In genomic region chr7:45089314-45089891, GRCh38 we compare ENCODE assay signal across 1 cellular context.
TF ChIP-seq lines count a peak whose summit lies in the region.

No MANE protein-coding gene starts in this region.

TF ChIP-seq in SK-N-SH, 30 proteins besides CTCF, POLR2A, EP300 and RAD21 (continued from another document):
- TF ChIP-seq NFIC (IDR thresholded peaks at IDR 0.05; ENCODE audit: borderline replicate concordance) (no peak), POLR2AphosphoS5 (IDR thresholded peaks at IDR 0.05; ENCODE audit: low read depth, low read length) (no peak), TAF1 (IDR thresholded peaks at IDR 0.05; ENCODE audit: borderline replicate concordance, low read depth, low read length) (no peak), FOSL2 (IDR thresholded peaks at IDR 0.05; ENCODE audit: borderline replicate concordance, low read depth) (no peak), FOXJ3 (CRISPR knock-in tag; IDR thresholded peaks at IDR 0.05) (no peak), ELF1 (IDR thresholded peaks at IDR 0.05) (no peak), CHD2 (IDR thresholded peaks at IDR 0.05; ENCODE audit: low read length, partially characterized antibody) (no peak), MAX (IDR thresholded peaks at IDR 0.05; ENCODE audit: low read depth) (no peak; the same call in 1 of the 2 replicates), SMC3 (IDR thresholded peaks at IDR 0.05; ENCODE audit: low read depth, low read length) (no peak), EZH2phosphoT487 (IDR thresholded peaks at IDR 0.05; ENCODE audit: borderline replicate concordance, low read depth) (no peak), TCF12 (IDR thresholded peaks at IDR 0.05) (no peak), NRF1 (IDR thresholded peaks at IDR 0.05; ENCODE audit: low read depth, low read length) (no peak), TEAD4 (IDR thresholded peaks at IDR 0.05; ENCODE audit: borderline replicate concordance, insufficient read depth) (no peak)
- TF ChIP-seq, protein P1, sequence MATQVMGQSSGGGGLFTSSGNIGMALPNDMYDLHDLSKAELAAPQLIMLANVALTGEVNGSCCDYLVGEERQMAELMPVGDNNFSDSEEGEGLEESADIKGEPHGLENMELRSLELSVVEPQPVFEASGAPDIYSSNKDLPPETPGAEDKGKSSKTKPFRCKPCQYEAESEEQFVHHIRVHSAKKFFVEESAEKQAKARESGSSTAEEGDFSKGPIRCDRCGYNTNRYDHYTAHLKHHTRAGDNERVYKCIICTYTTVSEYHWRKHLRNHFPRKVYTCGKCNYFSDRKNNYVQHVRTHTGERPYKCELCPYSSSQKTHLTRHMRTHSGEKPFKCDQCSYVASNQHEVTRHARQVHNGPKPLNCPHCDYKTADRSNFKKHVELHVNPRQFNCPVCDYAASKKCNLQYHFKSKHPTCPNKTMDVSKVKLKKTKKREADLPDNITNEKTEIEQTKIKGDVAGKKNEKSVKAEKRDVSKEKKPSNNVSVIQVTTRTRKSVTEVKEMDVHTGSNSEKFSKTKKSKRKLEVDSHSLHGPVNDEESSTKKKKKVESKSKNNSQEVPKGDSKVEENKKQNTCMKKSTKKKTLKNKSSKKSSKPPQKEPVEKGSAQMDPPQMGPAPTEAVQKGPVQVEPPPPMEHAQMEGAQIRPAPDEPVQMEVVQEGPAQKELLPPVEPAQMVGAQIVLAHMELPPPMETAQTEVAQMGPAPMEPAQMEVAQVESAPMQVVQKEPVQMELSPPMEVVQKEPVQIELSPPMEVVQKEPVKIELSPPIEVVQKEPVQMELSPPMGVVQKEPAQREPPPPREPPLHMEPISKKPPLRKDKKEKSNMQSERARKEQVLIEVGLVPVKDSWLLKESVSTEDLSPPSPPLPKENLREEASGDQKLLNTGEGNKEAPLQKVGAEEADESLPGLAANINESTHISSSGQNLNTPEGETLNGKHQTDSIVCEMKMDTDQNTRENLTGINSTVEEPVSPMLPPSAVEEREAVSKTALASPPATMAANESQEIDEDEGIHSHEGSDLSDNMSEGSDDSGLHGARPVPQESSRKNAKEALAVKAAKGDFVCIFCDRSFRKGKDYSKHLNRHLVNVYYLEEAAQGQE (IDR thresholded peaks at IDR 0.05; ENCODE audit: low read depth, low read length), result no peak
